In the genomic region with DNA sequence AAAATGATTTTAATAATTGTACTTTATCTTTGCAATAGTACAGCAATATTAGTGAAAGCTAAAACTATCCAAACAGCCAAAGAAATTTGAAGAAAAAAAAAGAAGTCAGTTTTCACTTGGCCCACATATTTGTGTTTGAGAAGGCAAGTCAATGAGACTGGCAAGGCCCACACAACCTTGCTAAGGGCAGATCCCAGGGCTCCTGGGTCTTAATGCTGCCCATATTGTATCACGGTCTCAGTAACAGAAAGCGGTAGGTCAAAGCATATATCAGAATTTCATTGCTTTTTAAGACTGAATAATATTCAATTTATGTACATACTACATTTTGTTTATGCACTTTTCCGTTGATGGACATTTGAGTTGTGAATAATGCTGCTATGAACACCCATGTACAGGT, we compare ENCODE assay signal across 38 cellular contexts.
"Had no signal": no experiment of that assay in that cellular context is flagged by ENCODE, and none has a peak within 500 bp of the region (broad histone marks: within the 10 kb centered on the region; RNA-seq: fewer than 3 reads in every experiment).

No MANE protein-coding gene starts in this region.

- ATAC-seq: activated naive CD4-positive, alpha-beta T cell treated with anti-CD3 and anti-CD28 coated beads, Interleukin-2, amount 50 U/mL, for 72 hours; activated naive CD8-positive, alpha-beta T cell treated with anti-CD3 and anti-CD28 coated beads, Interleukin-2, amount 50 U/mL, for 24 hours; activated T-cell treated with anti-CD3 and anti-CD28 coated beads, Interleukin-2, amount 50 U/mL, for 4 hours; activated T-cell treated with anti-CD3 and anti-CD28 coated beads, Interleukin-2, amount 50 U/mL, for 72 hours; activated T-helper 17 cell treated with anti-CD3 and anti-CD28 coated beads, Interleukin-2, amount 50 U/mL, for 72 hours; body of pancreas had no signal

- H3K27me3 ChIP-seq: adrenal gland, ascending aorta, brain microvascular endothelial cell, breast epithelium, cardiac muscle cell had no signal

- H3K4me3 Mint-ChIP-seq: activated naive CD4-positive, alpha-beta T cell treated with anti-CD3 and anti-CD28 coated beads for 36 hours; activated naive CD4-positive, alpha-beta T cell treated with anti-CD3 and anti-CD28 coated beads, Interleukin-2, amount 10 ng/mL, durations not matched to agents 7 days and 5 days; activated naive CD4-positive, alpha-beta T cell treated with anti-CD3 and anti-CD28 coated beads, Interleukin-2, amount 50 U/mL, for 24 hours; activated naive CD8-positive, alpha-beta T cell; activated naive CD8-positive, alpha-beta T cell treated with anti-CD3 and anti-CD28 coated beads for 36 hours; activated naive CD8-positive, alpha-beta T cell treated with anti-CD3 and anti-CD28 coated beads, Interleukin-2, amount 10 ng/mL, durations not matched to agents 7 days and 5 days; activated naive CD8-positive, alpha-beta T cell treated with anti-CD3 and anti-CD28 coated beads, Interleukin-2, amount 50 U/mL, for 24 hours; activated T-cell treated with anti-CD3 and anti-CD28 coated beads, Interleukin-2, amount 50 U/mL, for 4 hours; activated T-cell treated with anti-CD3 and anti-CD28 coated beads, Interleukin-2, amount 50 U/mL, for 72 hours; activated T-helper 1 cell treated with anti-CD3 and anti-CD28 coated beads, Interleukin-12 subunit alpha, Interleukin-12 subunit beta, Interleukin-2, Interleukin-4 antibody, amounts not matched to agents 30 ng/mL and 10 ng/mL and 1 ng/mL, durations not matched to agents 14 hours and 24 hours and 36 hours; activated T-helper 17 cell treated with anti-CD3 and anti-CD28 coated beads, Interleukin-2, amount 50 U/mL, for 72 hours; brain; central memory CD8-positive, alpha-beta T cell had no signal

- H3K27ac Mint-ChIP-seq: activated naive CD4-positive, alpha-beta T cell treated with anti-CD3 and anti-CD28 coated beads for 36 hours; activated naive CD4-positive, alpha-beta T cell treated with anti-CD3 and anti-CD28 coated beads, Interleukin-2, amount 10 ng/mL, durations not matched to agents 7 days and 5 days; activated naive CD4-positive, alpha-beta T cell treated with anti-CD3 and anti-CD28 coated beads, Interleukin-2, amount 50 U/mL, for 24 hours; activated naive CD4-positive, alpha-beta T cell treated with anti-CD3 and anti-CD28 coated beads, Interleukin-2, amount 50 U/mL, for 72 hours; activated naive CD8-positive, alpha-beta T cell; activated naive CD8-positive, alpha-beta T cell treated with anti-CD3 and anti-CD28 coated beads for 36 hours; activated naive CD8-positive, alpha-beta T cell treated with anti-CD3 and anti-CD28 coated beads, Interleukin-2, amount 10 ng/mL, durations not matched to agents 7 days and 5 days; activated naive CD8-positive, alpha-beta T cell treated with anti-CD3 and anti-CD28 coated beads, Interleukin-2, amount 50 U/mL, for 24 hours; activated T-cell treated with anti-CD3 and anti-CD28 coated beads, Interleukin-2, amount 50 U/mL, for 72 hours; activated T-helper 1 cell treated with anti-CD3 and anti-CD28 coated beads, Interleukin-12 subunit alpha, Interleukin-12 subunit beta, Interleukin-2, Interleukin-4 antibody, amounts not matched to agents 30 ng/mL and 10 ng/mL and 1 ng/mL, durations not matched to agents 14 hours and 24 hours and 36 hours; activated T-helper 17 cell treated with anti-CD3 and anti-CD28 coated beads, Interleukin-2, amount 50 U/mL, for 72 hours; activated T-helper 2 cell treated with anti-CD3 and anti-CD28 coated beads, Interferon-gamma antibody, Interleukin-2, Interleukin-4, amounts not matched to agents 10 μg/mL and 5 μg/mL and 100 μg/mL, durations not matched to agents 14 hours and 24 hours and 36 hours; brain had no signal

- H3K4me1 Mint-ChIP-seq: activated naive CD4-positive, alpha-beta T cell treated with anti-CD3 and anti-CD28 coated beads, Interleukin-2, amount 10 ng/mL, durations not matched to agents 7 days and 5 days; activated naive CD4-positive, alpha-beta T cell treated with anti-CD3 and anti-CD28 coated beads, Interleukin-2, amount 50 U/mL, for 24 hours; activated naive CD8-positive, alpha-beta T cell treated with anti-CD3 and anti-CD28 coated beads for 36 hours; activated naive CD8-positive, alpha-beta T cell treated with anti-CD3 and anti-CD28 coated beads, Interleukin-2, amount 10 ng/mL, durations not matched to agents 7 days and 5 days; activated naive CD8-positive, alpha-beta T cell treated with anti-CD3 and anti-CD28 coated beads, Interleukin-2, amount 50 U/mL, for 24 hours; activated T-helper 17 cell treated with anti-CD3 and anti-CD28 coated beads, Interleukin-2, amount 50 U/mL, for 72 hours; brain; central memory CD8-positive, alpha-beta T cell had no signal

- H3K36me3 Mint-ChIP-seq: activated naive CD4-positive, alpha-beta T cell treated with anti-CD3 and anti-CD28 coated beads, Interleukin-2, amount 10 ng/mL, durations not matched to agents 7 days and 5 days; activated naive CD4-positive, alpha-beta T cell treated with anti-CD3 and anti-CD28 coated beads, Interleukin-2, amount 50 U/mL, for 24 hours; activated naive CD8-positive, alpha-beta T cell; activated naive CD8-positive, alpha-beta T cell treated with anti-CD3 and anti-CD28 coated beads for 36 hours; activated naive CD8-positive, alpha-beta T cell treated with anti-CD3 and anti-CD28 coated beads, Interleukin-2, amount 10 ng/mL, durations not matched to agents 7 days and 5 days; brain had no signal

- H3K4me1 ChIP-seq: adrenal gland, ascending aorta, body of pancreas, breast epithelium had no signal

- H3K4me3 ChIP-seq: adrenal gland, ascending aorta, body of pancreas, breast epithelium, cardiac muscle cell had no signal

- FAIRE-seq: astrocyte, bronchial epithelial cell had no signal

- H3K27ac ChIP-seq: adrenal gland, ascending aorta, body of pancreas, brain microvascular endothelial cell, breast epithelium, cardiac muscle cell had no signal

- H3K9me3 Mint-ChIP-seq: activated naive CD4-positive, alpha-beta T cell treated with anti-CD3 and anti-CD28 coated beads, Interleukin-2, amount 10 ng/mL, durations not matched to agents 7 days and 5 days; activated naive CD4-positive, alpha-beta T cell treated with anti-CD3 and anti-CD28 coated beads, Interleukin-2, amount 50 U/mL, for 24 hours; activated naive CD4-positive, alpha-beta T cell treated with anti-CD3 and anti-CD28 coated beads, Interleukin-2, amount 50 U/mL, for 72 hours; activated naive CD8-positive, alpha-beta T cell treated with anti-CD3 and anti-CD28 coated beads, Interleukin-2, amount 50 U/mL, for 24 hours; activated T-cell treated with anti-CD3 and anti-CD28 coated beads, Interleukin-2, amount 50 U/mL, for 4 hours; activated T-helper 1 cell treated with anti-CD3 and anti-CD28 coated beads, Interleukin-12 subunit alpha, Interleukin-12 subunit beta, Interleukin-2, Interleukin-4 antibody, amounts not matched to agents 30 ng/mL and 10 ng/mL and 1 ng/mL, durations not matched to agents 14 hours and 24 hours and 36 hours; activated T-helper 17 cell treated with anti-CD3 and anti-CD28 coated beads, Interleukin-2, amount 50 U/mL, for 72 hours; activated T-helper 2 cell treated with anti-CD3 and anti-CD28 coated beads, Interferon-gamma antibody, Interleukin-2, Interleukin-4, amounts not matched to agents 10 μg/mL and 5 μg/mL and 100 μg/mL, durations not matched to agents 14 hours and 24 hours and 36 hours; central memory CD8-positive, alpha-beta T cell had no signal

- H3K9me3 ChIP-seq: adrenal gland, ascending aorta, body of pancreas had no signal

- H3K36me3 ChIP-seq: adrenal gland, ascending aorta, brain microvascular endothelial cell, breast epithelium, cardiac muscle cell had no signal

- DNase-seq: activated effector memory CD4-positive, alpha-beta T cell treated with anti-CD3 and anti-CD28 coated beads, Interleukin-2, amount 50 U/mL, for 16 hours; activated effector memory CD4-positive, alpha-beta T cell treated with Interleukin-2 at 50 U/mL for 16 hours; activated gamma-delta T cell; activated gamma-delta T cell treated with Interleukin-2 at 50 U/mL for 16 hours; activated naive CD4-positive, alpha-beta T cell; activated naive CD4-positive, alpha-beta T cell treated with anti-CD3 and anti-CD28 coated beads for 36 hours; activated naive CD4-positive, alpha-beta T cell treated with anti-CD3 and anti-CD28 coated beads, Interleukin-2, amount 10 ng/mL, durations not matched to agents 7 days and 5 days; activated naive CD4-positive, alpha-beta T cell treated with anti-CD3 and anti-CD28 coated beads, Interleukin-2, amount 50 U/mL, for 16 hours; activated naive CD4-positive, alpha-beta T cell treated with Interleukin-2 at 50 U/mL for 16 hours; activated naive CD8-positive, alpha-beta T cell treated with anti-CD3 and anti-CD28 coated beads for 36 hours; activated naive CD8-positive, alpha-beta T cell treated with anti-CD3 and anti-CD28 coated beads, Interleukin-2, amount 10 ng/mL, durations not matched to agents 7 days and 5 days; activated naive CD8-positive, alpha-beta T cell treated with anti-CD3 and anti-CD28 coated beads, Interleukin-2, amount 50 U/mL, for 24 hours; activated T-cell treated with anti-CD3 and anti-CD28 coated beads, Interleukin-2, amount 50 U/mL, for 4 hours; activated T-cell treated with anti-CD3 and anti-CD28 coated beads, Interleukin-2, amount 50 U/mL, for 48 hours; activated T-cell treated with anti-CD3 and anti-CD28 coated beads, Interleukin-2, amount 50 U/mL, for 72 hours; adrenal gland; amniotic stem cell; amygdala; anterior cingulate cortex; aorta; body of pancreas; brain microvascular endothelial cell; caudate nucleus; central memory CD4-positive, alpha-beta T cell; cerebellar nuclear complex had no signal
